ENCODE assay signal across 19 cellular contexts in the genomic region with DNA sequence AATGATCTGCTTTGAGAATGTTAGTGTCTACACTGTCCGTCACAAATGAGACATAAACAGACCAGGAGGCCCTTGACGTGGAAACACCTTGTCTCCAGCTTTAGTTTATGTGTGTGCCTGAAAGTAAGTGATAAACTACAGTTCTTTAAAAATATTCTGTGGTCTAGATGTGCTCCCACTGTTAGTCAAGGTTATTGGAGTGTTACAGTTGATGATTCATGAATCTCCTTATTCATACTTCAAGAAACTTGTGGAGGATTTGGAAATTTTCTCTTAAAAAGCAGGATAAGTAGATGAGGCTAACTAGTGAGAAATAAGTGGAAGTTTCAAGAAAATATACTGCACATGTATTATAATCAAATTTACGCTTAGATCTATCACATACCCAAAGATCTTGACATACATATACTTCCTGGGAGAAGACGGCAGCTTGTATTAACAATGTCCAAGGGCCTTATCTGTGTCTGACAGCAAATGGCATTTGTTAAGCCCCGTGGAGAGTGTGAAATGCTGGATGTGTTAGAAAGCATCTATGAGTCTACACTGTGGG.
DNase-seq lines count a peak whose midpoint lies in the region; ATAC-seq lines count a peak whose summit lies in the region.
"Had no signal": no experiment of that assay in that cellular context is flagged by ENCODE, and none has a peak within 500 bp of the region (broad histone marks: within the 10 kb centered on the region; RNA-seq: fewer than 3 reads in every experiment).

No MANE protein-coding gene starts in this region.

- DNase-seq in AG08396 (ENCODE audit: low spot score) (peak; percentile 57), LHCN-M2 (ENCODE audit: low read depth) (peak; percentile 30), astrocyte of the hippocampus (ENCODE audit: low read depth, low spot score) (peak; percentile 40), inferior parietal cortex (ENCODE audit: extremely low spot score) (peak; percentile 5), hippocampal formation (lab: John Stamatoyannopoulos, UW) (no peak), NCI-H1092 (lab: John Stamatoyannopoulos, UW) (no peak), NCI-H774 (lab: John Stamatoyannopoulos, UW) (no peak)
- DNase-seq: activated CD4-positive, alpha-beta T cell treated with anti-CD3 and anti-CD28 coated beads, Interleukin-2, amount 10 ng/mL, durations not matched to agents 24 days and 14 days; activated effector memory CD4-positive, alpha-beta T cell treated with anti-CD3 and anti-CD28 coated beads, Interleukin-2, amount 50 U/mL, for 16 hours; CD4-positive, alpha-beta T cell; DMS79; endodermal cell; left lung; NCI-H1105 treated with DMSO at 0.1 percent for 48 hours; NCI-H524; psoas muscle; Right ventricle myocardium superior; stimulated activated CD4-positive, alpha-beta T cell treated with anti-CD3 and anti-CD28 coated beads, Interleukin-4, amount 100 ng/mL, for 24 hours had no signal

- ATAC-seq in GM18867 (IDR thresholded peaks at IDR 0.05; ENCODE audit: unreplicated experiment), result no peak
- ATAC-seq: left lung, psoas muscle had no signal

Comparison
In these comparisons a context has a peak if more than half of its experiments do, and no peak if none do; other contexts are left out.
1. DNase-seq: peak in AG08396 (single experiment), LHCN-M2 (single experiment), astrocyte of the hippocampus (single experiment) and inferior parietal cortex (single experiment); none in hippocampal formation (0 of 2), NCI-H1092 (single experiment) and NCI-H774 (single experiment).